In genomic region chr6:25863360-25863759, GRCh38 we compare ENCODE assay signal across 1 cellular context.
TF ChIP-seq lines count a peak whose summit lies in the region.

No MANE protein-coding gene starts in this region.

TF ChIP-seq in HepG2, 621 proteins besides CTCF, POLR2A, EP300 and RAD21 (continued from another document and continues in another):
- TF ChIP-seq ZNF12 (CRISPR knock-in tag; IDR thresholded peaks at IDR 0.05): no peak; the same call in 1 of the 2 replicates
- TF ChIP-seq HNRNPK (IDR thresholded peaks at IDR 0.05; ENCODE audit: low read depth, low read length, poor library complexity, severe bottlenecking): no peak
- TF ChIP-seq ZBTB37 (CRISPR knock-in tag; IDR thresholded peaks at IDR 0.05): no peak
- no peak for TF ChIP-seq YEATS2 (CRISPR knock-in tag; IDR thresholded peaks at IDR 0.05; ENCODE audit: borderline replicate concordance)
- TF ChIP-seq MNT (IDR thresholded peaks at IDR 0.05): no peak
- TF ChIP-seq ZNF362 (CRISPR knock-in tag; IDR thresholded peaks at IDR 0.05; ENCODE audit: borderline replicate concordance): peak; percentile 81
- peak; percentile 90 for TF ChIP-seq AHDC1 (CRISPR knock-in tag; IDR thresholded peaks at IDR 0.05; ENCODE audit: borderline replicate concordance)
- no peak for TF ChIP-seq HOXA9 (CRISPR knock-in tag; IDR thresholded peaks at IDR 0.05; ENCODE audit: borderline replicate concordance)
- no peak for TF ChIP-seq THAP8 (CRISPR knock-in tag; IDR thresholded peaks at IDR 0.05; ENCODE audit: borderline replicate concordance)
- TF ChIP-seq ZNF562 (CRISPR knock-in tag; IDR thresholded peaks at IDR 0.05; ENCODE audit: borderline replicate concordance): no peak
- TF ChIP-seq ZBTB42 (CRISPR knock-in tag; IDR thresholded peaks at IDR 0.05): no peak
- TF ChIP-seq CC2D1A (CRISPR knock-in tag; IDR thresholded peaks at IDR 0.05): no peak
- no peak for TF ChIP-seq EHMT2 (IDR thresholded peaks at IDR 0.05; ENCODE audit: borderline replicate concordance, low read depth, low read length)
- TF ChIP-seq ZNF547 (CRISPR knock-in tag; IDR thresholded peaks at IDR 0.05): no peak
- no peak for TF ChIP-seq ZFYVE20 (CRISPR knock-in tag; IDR thresholded peaks at IDR 0.05; ENCODE audit: borderline replicate concordance, low read depth)
- TF ChIP-seq FOXM1 (CRISPR knock-in tag; IDR thresholded peaks at IDR 0.05): no peak
- no peak for TF ChIP-seq RNF219 (CRISPR knock-in tag; IDR thresholded peaks at IDR 0.05)
- TF ChIP-seq DMTF1 (CRISPR knock-in tag; IDR thresholded peaks at IDR 0.05): no peak
- TF ChIP-seq ELF4 (CRISPR knock-in tag; IDR thresholded peaks at IDR 0.05; ENCODE audit: borderline replicate concordance): no peak
- TF ChIP-seq JDP2 (CRISPR knock-in tag; IDR thresholded peaks at IDR 0.05; ENCODE audit: borderline replicate concordance): no peak
- TF ChIP-seq ZNF768 (CRISPR knock-in tag; IDR thresholded peaks at IDR 0.05): no peak
- no peak for TF ChIP-seq ZNF879 (CRISPR knock-in tag; IDR thresholded peaks at IDR 0.05)
- TF ChIP-seq ATF3 (CRISPR knock-in tag; IDR thresholded peaks at IDR 0.05): no peak
- no peak for TF ChIP-seq ZNF740 (CRISPR knock-in tag; IDR thresholded peaks at IDR 0.05)
- no peak for TF ChIP-seq NFE2 (CRISPR knock-in tag; IDR thresholded peaks at IDR 0.05)
- TF ChIP-seq ZNF441 (CRISPR knock-in tag; IDR thresholded peaks at IDR 0.05; ENCODE audit: borderline replicate concordance): no peak
- no peak for TF ChIP-seq KLF15 (CRISPR knock-in tag; IDR thresholded peaks at IDR 0.05; ENCODE audit: borderline replicate concordance)
- no peak for TF ChIP-seq NONO (IDR thresholded peaks at IDR 0.05)
- no peak for TF ChIP-seq NONO (CRISPR knock-in tag; conservative IDR thresholded peaks at IDR 0.05)
- no peak for TF ChIP-seq ISX (CRISPR knock-in tag; conservative IDR thresholded peaks at IDR 0.05)
- peak; percentile 61 for TF ChIP-seq POGZ (CRISPR knock-in tag; IDR thresholded peaks at IDR 0.05)
- TF ChIP-seq ZUFSP (CRISPR knock-in tag; IDR thresholded peaks at IDR 0.05; ENCODE audit: borderline replicate concordance): no peak
- no peak for TF ChIP-seq TGIF2 (CRISPR knock-in tag; IDR thresholded peaks at IDR 0.05)
- TF ChIP-seq GPBP1L1 (CRISPR knock-in tag; IDR thresholded peaks at IDR 0.05): no peak
- TF ChIP-seq BRD4 (CRISPR knock-in tag; IDR thresholded peaks at IDR 0.05): no peak
- TF ChIP-seq ZNF232 (CRISPR knock-in tag; IDR thresholded peaks at IDR 0.05; ENCODE audit: borderline replicate concordance): no peak
- no peak for TF ChIP-seq ZNF546 (CRISPR knock-in tag; conservative IDR thresholded peaks at IDR 0.05)
- TF ChIP-seq EED (CRISPR knock-in tag; IDR thresholded peaks at IDR 0.05): no peak
- TF ChIP-seq MYC (CRISPR knock-in tag; IDR thresholded peaks at IDR 0.05; ENCODE audit: borderline replicate concordance): no peak
- TF ChIP-seq ZZZ3 (CRISPR knock-in tag; IDR thresholded peaks at IDR 0.05; ENCODE audit: borderline replicate concordance): no peak; the same call in 1 of the 2 replicates
- TF ChIP-seq ARHGAP35 (CRISPR knock-in tag; IDR thresholded peaks at IDR 0.05; ENCODE audit: borderline replicate concordance): no peak
- TF ChIP-seq ZBTB25 (CRISPR knock-in tag; IDR thresholded peaks at IDR 0.05): no peak
- peak; percentile 89; the same call in 1 of the 2 replicates for TF ChIP-seq MIXL1 (CRISPR knock-in tag; IDR thresholded peaks at IDR 0.05)
- TF ChIP-seq CENPX (CRISPR knock-in tag; IDR thresholded peaks at IDR 0.05): no peak
- TF ChIP-seq ZKSCAN5 (CRISPR knock-in tag; IDR thresholded peaks at IDR 0.05): no peak
